Comparison of ENCODE assay signal across 7 cellular contexts in the genomic region with DNA sequence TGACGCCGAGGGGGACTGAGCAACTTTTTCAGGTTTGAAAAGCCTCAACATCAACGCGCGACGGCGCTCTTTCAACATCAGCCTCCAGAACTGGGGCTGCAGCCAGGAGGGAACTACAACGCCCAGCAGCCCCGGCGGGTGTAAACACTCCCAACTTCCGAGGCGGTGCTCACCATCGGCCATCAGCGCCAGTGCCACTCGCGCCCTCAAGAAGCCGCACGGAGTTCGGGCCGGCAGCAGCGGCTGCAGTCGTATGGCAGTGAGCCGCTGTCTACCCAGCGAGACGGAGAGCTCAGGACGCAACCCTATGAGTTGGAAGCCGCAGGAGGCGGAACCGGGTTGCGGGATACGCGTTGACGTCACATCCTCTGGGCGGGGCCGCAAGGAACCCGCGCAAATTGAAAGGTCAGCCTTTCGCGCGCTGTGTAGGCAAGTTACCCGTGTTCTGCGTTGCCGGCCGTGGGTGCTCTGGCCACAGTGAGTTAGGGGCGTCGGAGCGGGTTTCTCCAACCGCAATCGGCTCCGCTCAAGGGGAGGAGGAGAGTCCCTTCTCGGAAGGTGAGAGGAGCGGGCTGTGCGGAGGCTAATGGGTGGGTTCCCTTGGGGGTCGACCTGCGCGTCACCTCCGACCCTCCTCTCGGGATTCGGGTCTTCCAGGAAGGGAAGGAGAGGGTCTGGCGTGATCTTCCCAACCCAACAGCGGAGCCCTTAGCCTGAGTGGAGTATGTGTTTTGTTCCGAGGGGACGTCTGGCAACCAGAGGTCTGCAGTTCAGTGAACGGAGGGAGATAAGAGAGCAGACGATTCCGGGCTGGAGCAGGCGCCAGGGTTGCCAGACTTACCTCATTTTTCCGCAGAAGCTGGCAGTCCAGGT. TPM values are rescaled to one million over a fixed set of nuclear protein-coding genes. Genes with fewer than 3 reads are reported as not detected.
A peak's percentile ranks its signal among the peaks of the same experiment; 100 is the strongest.
DNase-seq lines count a peak whose midpoint lies in the region; ATAC-seq, FAIRE-seq and TF ChIP-seq lines count a peak whose summit lies in the region.

A gene (plus strand): TSS at position 409 of the 873 bp plus-strand sequence. CDS start 2,222 bp downstream, outside the sequence.

- DNase-seq in NCI-H2029 (lab: John Stamatoyannopoulos, UW) = peak; percentile 75
- DNase-seq in T-helper 22 cell (ENCODE audit: low read depth) = peak; percentile 77
- DNase-seq in astrocyte (ENCODE audit: low read depth) = peak; percentile 82
- DNase-seq in hepatocyte (ENCODE audit: low spot score) = peak; percentile 94
- peak; percentile 100 for DNase-seq in retina

- H3K4me3 ChIP-seq in astrocyte (ENCODE audit: insufficient read depth, low read depth, low read length) (peak within 1 kb of the TSS; percentile 92), hepatocyte (peak within 1 kb of the TSS; percentile 73)

- under 1% methylated on average over 68 of the region's 68 CpGs for WGBS in hepatocyte (ENCODE audit: low lambda C conversion rate, missing lambda C conversion rate)

- peak within 1 kb of the TSS; percentile 98 for H3K27ac Mint-ChIP-seq in astrocyte (ENCODE audit: unreplicated experiment)

- ATAC-seq in GM18505 (IDR thresholded peaks at IDR 0.05; ENCODE audit: unreplicated experiment) (peak; percentile 96), HG02970 (IDR thresholded peaks at IDR 0.05; ENCODE audit: low FRiP score, unreplicated experiment) (peak; percentile 99)

- FAIRE-seq in astrocyte (lab: Jason Lieb, UNC) = peak; percentile 29

- no peaks in the 10 kb centered on the region for H3K27me3 ChIP-seq in astrocyte (ENCODE audit: insufficient read depth, low read length)
- H3K27me3 ChIP-seq in hepatocyte = no peaks in the 10 kb centered on the region

- H3K4me2 ChIP-seq in astrocyte (ENCODE audit: low read length) (peak within 1 kb of the TSS; percentile 98), hepatocyte (peak within 1 kb of the TSS; percentile 93)

- H3K27ac ChIP-seq in astrocyte (ENCODE audit: low read depth, low read length) (peak within 1 kb of the TSS; percentile 98), hepatocyte (peak within 1 kb of the TSS; percentile 99)

- H3K4me1 ChIP-seq in astrocyte (ENCODE audit: insufficient read depth, low read length) (peaks cover 10% of the 10 kb centered on the region), hepatocyte (ENCODE audit: insufficient read depth) (peaks cover 4% of the 10 kb centered on the region)

- no peaks in the 10 kb centered on the region for H4K20me1 ChIP-seq in astrocyte (ENCODE audit: insufficient read depth, low read length)
- H4K20me1 ChIP-seq in hepatocyte (ENCODE audit: insufficient read depth, poor library complexity, severe bottlenecking) = no peaks in the 10 kb centered on the region

- TF ChIP-seq CTCF in astrocyte (IDR thresholded peaks at IDR 0.05; ENCODE audit: insufficient read depth, low read depth, low read length) (peak; percentile 37), hepatocyte (IDR thresholded peaks at IDR 0.05; ENCODE audit: poor library complexity) (peak; percentile 45)

- H3K9me3 ChIP-seq in astrocyte (ENCODE audit: insufficient read depth, low read depth, low read length) (no peaks in the 10 kb centered on the region), hepatocyte (ENCODE audit: low read depth) (no peaks in the 10 kb centered on the region)

- peak within 1 kb of the TSS; percentile 97 for H3K4me3 Mint-ChIP-seq in astrocyte (ENCODE audit: unreplicated experiment)

- TF ChIP-seq POLR2A in GM18505 (IDR thresholded peaks at IDR 0.05; ENCODE audit: borderline replicate concordance, extremely low read depth, insufficient read depth, insufficient read length) = peak; percentile 81

- H3K36me3 Mint-ChIP-seq in astrocyte (ENCODE audit: low read depth, unreplicated experiment) = no peaks in the 10 kb centered on the region

- H2AFZ ChIP-seq in astrocyte (ENCODE audit: low read depth, low read length) = peak within 1 kb of the TSS; percentile 100
- H2AFZ ChIP-seq in hepatocyte = peak within 1 kb of the TSS; percentile 81

- no peaks in the 10 kb centered on the region for H3K27me3 Mint-ChIP-seq in astrocyte (ENCODE audit: low read depth, unreplicated experiment)

- no peaks in the 10 kb centered on the region for H3K9me3 Mint-ChIP-seq in astrocyte (ENCODE audit: unreplicated experiment)

- no peaks in the 10 kb centered on the region for H3K9me2 ChIP-seq in hepatocyte (replicated peaks; ENCODE audit: insufficient read depth)

- H3K9ac ChIP-seq in astrocyte (ENCODE audit: low read length) = peak within 1 kb of the TSS; percentile 94

- H3K79me2 ChIP-seq in astrocyte (ENCODE audit: insufficient read depth, low read length) (peaks cover 18% of the 10 kb centered on the region), hepatocyte (peaks cover 3% of the 10 kb centered on the region)

- H3K36me3 ChIP-seq in astrocyte (ENCODE audit: insufficient read depth, low read length) = peaks cover 2% of the 10 kb centered on the region
- no peaks in the 10 kb centered on the region for H3K36me3 ChIP-seq in hepatocyte (replicated peaks; ENCODE audit: insufficient read depth, low read depth)

- H3K4me1 Mint-ChIP-seq in astrocyte (ENCODE audit: low read depth, unreplicated experiment) = no peaks in the 10 kb centered on the region

RNA-seq across cellular contexts. Expression of the gene that starts here (rescaled TPM):
- total RNA-seq in astrocyte = 2.9 and 3.8 TPM in 2 replicates
- 1.6 and 5.0 TPM in 2 replicates for total RNA-seq in hepatocyte
- 1.00 and 3.1 TPM in 2 replicates for polyA plus RNA-seq in hepatocyte

Comparison
In these comparisons a context has a peak if more than half of its experiments do, and no peak if none do; other contexts are left out.
1. Peak in every context shown above with its lines: DNase-seq, ATAC-seq, H3K4me3 ChIP-seq and H3K27ac ChIP-seq.